In the genomic region with DNA sequence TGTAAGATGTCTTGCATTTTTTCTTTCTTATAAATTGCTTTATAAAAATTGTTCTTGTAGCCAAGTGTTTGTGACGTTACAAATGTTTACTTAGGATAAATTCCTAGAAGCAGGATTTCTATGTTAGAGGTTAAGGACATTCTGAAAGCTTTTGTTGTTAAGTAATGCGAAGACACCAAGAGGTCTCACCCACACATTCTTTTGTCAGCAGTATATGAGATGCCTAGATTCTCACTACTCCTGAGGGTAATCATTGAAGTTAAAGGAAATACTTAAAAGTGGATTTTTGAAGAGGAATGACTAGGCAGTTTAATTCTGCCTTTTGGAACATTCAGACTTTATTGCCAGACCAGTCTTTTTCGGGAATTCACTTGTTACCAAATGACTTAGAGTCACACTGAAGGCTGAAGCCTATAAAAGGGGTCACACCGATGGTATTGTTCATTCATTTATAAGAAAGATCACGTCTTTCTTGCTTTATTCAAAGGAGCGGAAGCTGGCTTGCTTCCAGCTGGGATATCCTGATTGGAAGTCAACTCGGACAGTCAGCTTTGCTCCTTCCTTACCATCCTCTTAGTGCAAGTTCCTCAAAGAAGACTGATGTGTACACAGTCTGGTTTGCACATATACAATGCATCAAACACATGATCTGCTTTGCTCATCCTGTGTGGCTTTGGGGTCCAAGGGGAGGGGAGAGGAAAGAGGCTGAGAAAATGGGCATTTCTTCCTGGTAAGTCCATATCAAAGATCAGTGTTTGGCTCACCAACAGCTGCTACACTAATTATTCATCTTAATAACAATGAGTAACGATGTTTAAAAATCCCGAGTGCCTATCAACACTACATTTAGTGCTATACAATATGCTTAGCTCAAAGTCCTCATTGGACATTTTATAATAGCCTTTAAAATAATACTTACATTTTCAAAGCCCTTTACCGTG, we compare ENCODE assay signal across 12 cellular contexts.
A peak's percentile ranks its signal among the peaks of the same experiment; 100 is the strongest.
DNase-seq lines count a peak whose midpoint lies in the region; FAIRE-seq and TF ChIP-seq lines count a peak whose summit lies in the region.
"Had no signal": no experiment of that assay in that cellular context is flagged by ENCODE, and none has a peak within 500 bp of the region (broad histone marks: within the 10 kb centered on the region; RNA-seq: fewer than 3 reads in every experiment).

No MANE protein-coding gene starts in this region.

- H3K36me3 ChIP-seq in H1 (ENCODE audit: control insufficient read depth in 2 of 4, insufficient read depth in 4 of 4, low read length in 3 of 4), result no peaks in the 10 kb centered on the region

- no peaks in the 10 kb centered on the region for H3K79me2 ChIP-seq in H1 (ENCODE audit: control insufficient read depth in 1 of 2, insufficient read depth in 2 of 2, low read length in 2 of 2)

- H3K4ac ChIP-seq in H1 (replicated peaks; ENCODE audit: insufficient read length, low read depth, low read length), result no peak overlapping the region

- peak overlapping the region; percentile 99; the same call in 1 of the 2 replicates for H2BK12ac ChIP-seq in H1 (ENCODE audit: low read depth, low read length)

- no peak overlapping the region for H4K5ac ChIP-seq in H1 (ENCODE audit: insufficient read length, low read depth, low read length)

- peak overlapping the region; percentile 68 for H2BK20ac ChIP-seq in H1 (ENCODE audit: low read length)

- TF ChIP-seq EP300 in H1 (IDR thresholded peaks at IDR 0.05; ENCODE audit: borderline replicate concordance in 1 of 2, low read depth in 2 of 2, low read length in 2 of 2), result no peak

- peak overlapping the region; percentile 69; the same call in 1 of the 2 replicates for H2BK5ac ChIP-seq in H1 (ENCODE audit: low read depth, low read length)

- no peak overlapping the region for H3K18ac ChIP-seq in H1 (ENCODE audit: extremely low read depth, low read length)

- H2BK120ac ChIP-seq in H1 (replicated peaks; ENCODE audit: low read depth, low read length), result no peak overlapping the region

- peak overlapping the region; percentile 59; the same call in 1 of the 2 replicates for H2AFZ ChIP-seq in H1 (ENCODE audit: low read length)

- H3K27ac Mint-ChIP-seq in nephron, result peak overlapping the region; percentile 33 to 87 (median 72)

- H3K4me3 ChIP-seq in H1 (ENCODE audit: extremely low read depth in 1 of 4, insufficient read depth in 2 of 4, low read depth in 3 of 4, low read length in 4 of 4), result no peak overlapping the region

- 0 out of 2 replicates have a peak overlapping the region, but pooled peaks have one; percentile 88 for H2AK5ac ChIP-seq in H1 (ENCODE audit: low read depth, low read length)

- H3K23me2 ChIP-seq in H1 (ENCODE audit: low read depth, low read length), result no peaks in the 10 kb centered on the region

- no peak overlapping the region for H4K91ac ChIP-seq in H1 (replicated peaks; ENCODE audit: insufficient read length, low read length)

- H3K4me3 Mint-ChIP-seq in nephron, result no peak overlapping the region

- H3K27me3 Mint-ChIP-seq in nephron (ENCODE audit: low read depth), result no peaks in the 10 kb centered on the region

- H3K4me1 Mint-ChIP-seq in nephron, result peaks cover 23% of the 10 kb centered on the region

- H3K27ac ChIP-seq in H1 (ENCODE audit: low read depth, low read length), result no peak overlapping the region
- H3K27ac ChIP-seq: C4-2B had no signal

- H4K20me1 ChIP-seq in H1 (replicated peaks in 1 of 2; ENCODE audit: control insufficient read depth in 1 of 2, insufficient read depth in 2 of 2, low read length in 2 of 2), result no peaks in the 10 kb centered on the region

- no peaks in the 10 kb centered on the region for H3K27me3 ChIP-seq in H1 (replicated peaks in 1 of 4; ENCODE audit: control insufficient read depth in 3 of 4, extremely low read depth in 1 of 4, insufficient read depth in 3 of 4, low read length in 3 of 4)

- WGBS in H1 (ENCODE audit: extremely low coverage in 1 of 2, insufficient coverage in 1 of 2, insufficient read length in 1 of 2, insufficient replicate concordance in 2 of 2, low coverage in 1 of 2, low lambda C conversion rate in 2 of 2, missing lambda C conversion rate in 1 of 2), 2 experiments, result 70% methylated on average over 10 of the region's 10 CpGs; no CpG with 5 or more reads in 1 of the 2 experiments

- no peak overlapping the region for H3K56ac ChIP-seq in H1 (replicated peaks; ENCODE audit: insufficient read length, low read depth, low read length)

- peaks cover 0 to 7% (median 6%) of the 10 kb centered on the region in 4 experiments; a peak in 3 of 7 replicates for H3K4me1 ChIP-seq in H1 (replicated peaks in 1 of 4; ENCODE audit: control insufficient read depth in 3 of 4, insufficient read depth in 4 of 4, low read length in 3 of 4)

- peak overlapping the region; percentile 94; the same call in 1 of the 2 replicates for H2BK15ac ChIP-seq in H1 (ENCODE audit: low read length)

- in situ Hi-C loops in ACHN (cut with HindIII; ENCODE audit: low pct_ligation_motif_present, low pct_unique_long_range_greater_than_20kb, low sequenced_read_pairs), result no loop called here

- H3K9me3 Mint-ChIP-seq in nephron, result no peaks in the 10 kb centered on the region

- no peak for FAIRE-seq in H1 (lab: Jason Lieb, UNC)
- FAIRE-seq in H54 (lab: Jason Lieb, UNC), result no peak

- H4K8ac ChIP-seq in H1 (ENCODE audit: extremely low read depth, insufficient read depth, low read length), result no peak overlapping the region

- peak; percentile 17 for DNase-seq in ACHN
- peak; percentile 62 for DNase-seq in LHCN-M2 (ENCODE audit: low read depth)
- DNase-seq in H1 (ENCODE audit: low read depth in 1 of 2, low spot score in 2 of 2), result no peak
- no peak for DNase-seq in islet precursor cell
- DNase-seq in stimulated activated naive CD4-positive, alpha-beta T cell (lab: John Stamatoyannopoulos, UW), result no peak
- no peak for DNase-seq in H54 (ENCODE audit: insufficient read length, low spot score)
- DNase-seq in stimulated activated CD4-positive, alpha-beta T cell treated with anti-CD3 and anti-CD28 coated beads, Interleukin-12 subunit alpha, Interleukin-12 subunit beta, amount 100 ng/mL, for 4 hours, result no peak
- DNase-seq: activated naive CD4-positive, alpha-beta T cell treated with Interleukin-2 at 50 U/mL for 16 hours; effector memory CD4-positive, alpha-beta T cell; left colon had no signal

- no peak overlapping the region for H3K14ac ChIP-seq in H1 (ENCODE audit: insufficient read length)

- no peaks in the 10 kb centered on the region for H3K79me1 ChIP-seq in H1 (ENCODE audit: low read depth, low read length)

- no peak overlapping the region for H3K23ac ChIP-seq in H1 (ENCODE audit: insufficient read length)

- H3K9ac ChIP-seq in H1 (replicated peaks in 1 of 4; ENCODE audit: extremely low read depth in 1 of 4, low read depth in 3 of 4, low read length in 3 of 4), result no peak overlapping the region

- CTCF ChIA-PET in H1 (lab: Charles Lee; ENCODE audit: partially characterized antibody), result interaction anchor here (1.0 to 1.1 kb wide), 2 partner anchors 33 to 35 kb away, joined by 3 to 4 read pairs; no protein-coding TSS in a partner anchor

- H3K36me3 Mint-ChIP-seq in nephron (ENCODE audit: low read depth), result no peaks in the 10 kb centered on the region

- 0 out of 4 replicates have a peak overlapping the region, but pooled peaks have one; percentile 2 to 41 for H3K4me2 ChIP-seq in H1 (ENCODE audit: insufficient read depth in 1 of 2, low read depth in 2 of 2, low read length in 2 of 2)

- no peak for TF ChIP-seq POLR2A in H1 (IDR thresholded peaks at IDR 0.05; ENCODE audit: control extremely low read depth in 1 of 2, low read depth in 2 of 2, low read length in 2 of 2)
- no peak for TF ChIP-seq POLR2A in H54 (IDR thresholded peaks at IDR 0.05; ENCODE audit: low read depth, low read length)

- H3K9me3 ChIP-seq in H1 (ENCODE audit: insufficient read depth in 2 of 2, low read depth in 1 of 2, low read length in 1 of 2), result no peaks in the 10 kb centered on the region

- TF ChIP-seq CTCF in H1 (IDR thresholded peaks at IDR 0.05; ENCODE audit: control extremely low read depth in 1 of 3, insufficient read depth in 1 of 3, low read depth in 1 of 3, low read length in 3 of 3) (no peak), nephron (IDR thresholded peaks at IDR 0.05; ENCODE audit: unreplicated experiment in 3 of 3) (no peak)

- no peak for TF ChIP-seq RAD21 in H1 (IDR thresholded peaks at IDR 0.05 in 1 of 2, conservative IDR thresholded peaks at IDR 0.05 in 1 of 2; ENCODE audit: low read depth in 2 of 2, low read length in 2 of 2)

- POLR2A ChIA-PET in H1 (lab: Charles Lee; ENCODE audit: partially characterized antibody), result interaction anchor here (0.7 kb wide), 1 partner anchor 689 kb away, joined by 4 read pairs; no protein-coding TSS in a partner anchor

TF ChIP-seq in H1, 55 proteins besides CTCF, POLR2A, EP300 and RAD21:
- 0 out of 2 replicates have a peak, but pooled peaks have one; percentile 24 for TF ChIP-seq MAFK (IDR thresholded peaks at IDR 0.05; ENCODE audit: low read depth, low read length)
- no peak for TF ChIP-seq SIN3A (conservative IDR thresholded peaks at IDR 0.05 in 1 of 2, IDR thresholded peaks at IDR 0.05 in 1 of 2; ENCODE audit: low read depth in 1 of 2, low read length in 2 of 2)
TF ChIP-seq in H1: peak in this region for 1.

Comparison
In these comparisons a context has a peak if more than half of its experiments do, and no peak if none do; other contexts are left out.
1. DNase-seq: peak in ACHN (single experiment) and LHCN-M2 (single experiment); none in H1 (0 of 2), islet precursor cell (single experiment), stimulated activated naive CD4-positive, alpha-beta T cell (0 of 6), H54 (single experiment) and stimulated activated CD4-positive, alpha-beta T cell treated with anti-CD3 and anti-CD28 coated beads, Interleukin-12 subunit alpha, Interleukin-12 subunit beta, amount 100 ng/mL, for 4 hours (single experiment).